Comparison of ENCODE assay signal across 1 cellular context in genomic region chr10:102151774-102152544, GRCh38.
A peak's percentile ranks its signal among the peaks of the same experiment; 100 is the strongest.
TF ChIP-seq lines count a peak whose summit lies in the region.

Gene NOLC1 (plus strand): TSS chr10:102152389. CDS start chr10:102152411, 22 bp downstream.

TF ChIP-seq in K562, 482 proteins besides CTCF, POLR2A, EP300 and RAD21 (continued from another document and continues in another):
- TF ChIP-seq ZNF655 (CRISPR knock-in tag; IDR thresholded peaks at IDR 0.05) = no peak
- TF ChIP-seq ZNF696 (CRISPR knock-in tag; conservative IDR thresholded peaks at IDR 0.05) = no peak
- TF ChIP-seq PPARD (CRISPR knock-in tag; IDR thresholded peaks at IDR 0.05) = no peak
- peak; percentile 59 for TF ChIP-seq HMGN3 (IDR thresholded peaks at IDR 0.05; ENCODE audit: borderline replicate concordance, extremely low read depth, insufficient read length, low read depth, low read length)
- no peak for TF ChIP-seq NR0B1 (IDR thresholded peaks at IDR 0.05; ENCODE audit: partially characterized antibody)
- no peak for TF ChIP-seq ZNF764 (CRISPR knock-in tag; IDR thresholded peaks at IDR 0.05; ENCODE audit: low read depth)
- TF ChIP-seq RBM14 (IDR thresholded peaks at IDR 0.05; ENCODE audit: borderline replicate concordance, insufficient read depth, low read depth, low read length) = no peak
- TF ChIP-seq SRSF1 (IDR thresholded peaks at IDR 0.05; ENCODE audit: low read depth, low read length) = no peak
- no peak for TF ChIP-seq ELK3 (CRISPR knock-in tag; IDR thresholded peaks at IDR 0.05)
- TF ChIP-seq NELFE (IDR thresholded peaks at IDR 0.05; ENCODE audit: insufficient read depth, insufficient read length) = no peak
- TF ChIP-seq GABPB2 (CRISPR knock-in tag; conservative IDR thresholded peaks at IDR 0.05) = no peak
- TF ChIP-seq RUNX1 (IDR thresholded peaks at IDR 0.05; ENCODE audit: low read depth) = no peak
- no peak for TF ChIP-seq RNF219 (CRISPR knock-in tag; IDR thresholded peaks at IDR 0.05)
- TF ChIP-seq C11orf30 (IDR thresholded peaks at IDR 0.05; ENCODE audit: low read depth) = peak; percentile 92
- no peak; the same call in 1 of the 2 replicates for TF ChIP-seq ETS1 (conservative IDR thresholded peaks at IDR 0.05; ENCODE audit: control insufficient read depth, low read depth, low read length)
- no peak for TF ChIP-seq RBM39 (optimal IDR thresholded peaks at IDR 0.05; ENCODE audit: low read depth, low read length)
- TF ChIP-seq PHF21A (IDR thresholded peaks at IDR 0.05; ENCODE audit: borderline replicate concordance, low read depth) = no peak
- TF ChIP-seq PURB (CRISPR knock-in tag; IDR thresholded peaks at IDR 0.05; ENCODE audit: low read depth) = no peak
- peak in 1 of 2 experiments; percentile 75; a peak in 1 of 4 replicates for TF ChIP-seq BCLAF1 (IDR thresholded peaks at IDR 0.05; ENCODE audit: borderline replicate concordance in 1 of 2, control insufficient read depth in 1 of 2, low read depth in 2 of 2, low read length in 1 of 2)
- TF ChIP-seq LCOR (CRISPR knock-in tag; IDR thresholded peaks at IDR 0.05) = peak; percentile 99
- TF ChIP-seq ZNF449 (CRISPR knock-in tag; IDR thresholded peaks at IDR 0.05) = no peak
- TF ChIP-seq SAFB (IDR thresholded peaks at IDR 0.05; ENCODE audit: borderline replicate concordance, low read depth, low read length) = no peak
- peak; percentile 70 for TF ChIP-seq TEAD4 (IDR thresholded peaks at IDR 0.05; ENCODE audit: low read length)
- TF ChIP-seq TEAD4 (CRISPR knock-in tag; IDR thresholded peaks at IDR 0.05; ENCODE audit: borderline replicate concordance) = no peak
- TF ChIP-seq ZNF695 (CRISPR knock-in tag; IDR thresholded peaks at IDR 0.05) = no peak
- no peak for TF ChIP-seq ZBTB8A (IDR thresholded peaks at IDR 0.05; ENCODE audit: partially characterized antibody)
- TF ChIP-seq TARDBP (IDR thresholded peaks at IDR 0.05) = no peak
- peak; percentile 76 for TF ChIP-seq POLR2H (tag; IDR thresholded peaks at IDR 0.05; ENCODE audit: low read depth)
- TF ChIP-seq PTTG1 (tag; IDR thresholded peaks at IDR 0.05; ENCODE audit: low read depth) = no peak
- TF ChIP-seq MAFK (IDR thresholded peaks at IDR 0.05; ENCODE audit: low read length) = no peak
- 0 out of 2 replicates have a peak, but pooled peaks have one; percentile 55 for TF ChIP-seq ZHX1 (conservative IDR thresholded peaks at IDR 0.05; ENCODE audit: low read length)
- no peak for TF ChIP-seq ZFPM2 (CRISPR knock-in tag; IDR thresholded peaks at IDR 0.05)
- TF ChIP-seq NR2C2 (CRISPR knock-in tag; IDR thresholded peaks at IDR 0.05) = peak; percentile 73; the same call in 1 of the 2 replicates
- TF ChIP-seq NR2C2 (tag; IDR thresholded peaks at IDR 0.05) = peak; percentile 98
- TF ChIP-seq MECOM (CRISPR knock-in tag; IDR thresholded peaks at IDR 0.05) = no peak
- TF ChIP-seq ZNF232 (CRISPR knock-in tag; IDR thresholded peaks at IDR 0.05) = 0 out of 2 replicates have a peak, but pooled peaks have one; percentile 24
- TF ChIP-seq ZBTB1 (CRISPR knock-in tag; IDR thresholded peaks at IDR 0.05; ENCODE audit: borderline replicate concordance, low read depth) = no peak
- no peak for TF ChIP-seq TRIM28 (IDR thresholded peaks at IDR 0.05)
- TF ChIP-seq ZMIZ1 (IDR thresholded peaks at IDR 0.05; ENCODE audit: low read depth in 2 of 2, low read length in 2 of 2) = no peak
- no peak for TF ChIP-seq KAT8 (IDR thresholded peaks at IDR 0.05; ENCODE audit: low read depth)
- peak; percentile 70; the same call in 1 of the 2 replicates for TF ChIP-seq HDAC2 (IDR thresholded peaks at IDR 0.05)
- TF ChIP-seq CGGBP1 (CRISPR knock-in tag; IDR thresholded peaks at IDR 0.05) = no peak
- no peak for TF ChIP-seq SREBF1 (IDR thresholded peaks at IDR 0.05; ENCODE audit: borderline replicate concordance, low read depth, low read length)
- TF ChIP-seq POLR2B (IDR thresholded peaks at IDR 0.05; ENCODE audit: low read depth, partially characterized antibody) = peak; percentile 76
- no peak for TF ChIP-seq IFI16 (CRISPR knock-in tag; IDR thresholded peaks at IDR 0.05)
